In genomic region chr1:92747735-92748134, GRCh38 we compare ENCODE assay signal across 1 cellular context.
A peak's percentile ranks its signal among the peaks of the same experiment; 100 is the strongest.
TF ChIP-seq lines count a peak whose summit lies in the region.

No MANE protein-coding gene starts in this region.

TF ChIP-seq in K562, 482 proteins besides CTCF, POLR2A, EP300 and RAD21 (continues in another document):
- TF ChIP-seq PBX2 (CRISPR knock-in tag; IDR thresholded peaks at IDR 0.05; ENCODE audit: low read depth), result no peak
- no peak for TF ChIP-seq PBX2 (tag; conservative IDR thresholded peaks at IDR 0.05; ENCODE audit: low read depth)
- no peak for TF ChIP-seq TRIM28 (IDR thresholded peaks at IDR 0.05)
- peak; percentile 31; the same call in 1 of the 2 replicates for TF ChIP-seq RAD51 (IDR thresholded peaks at IDR 0.05; ENCODE audit: borderline replicate concordance, low read depth)
- no peak for TF ChIP-seq MBD2 (IDR thresholded peaks at IDR 0.05; ENCODE audit: borderline replicate concordance, low read depth)
- TF ChIP-seq TSHZ1 (CRISPR knock-in tag; IDR thresholded peaks at IDR 0.05), result no peak
- no peak for TF ChIP-seq JUN (IDR thresholded peaks at IDR 0.05; ENCODE audit: borderline replicate concordance, low read depth, low read length)
- no peak for TF ChIP-seq JUN (CRISPR knock-in tag; IDR thresholded peaks at IDR 0.05; ENCODE audit: borderline replicate concordance)
- no peak for TF ChIP-seq ZNF318 (IDR thresholded peaks at IDR 0.05; ENCODE audit: borderline replicate concordance in 1 of 2, low read depth in 1 of 2)
- no peak for TF ChIP-seq RBM15 (IDR thresholded peaks at IDR 0.05; ENCODE audit: insufficient read depth, low read length)
- TF ChIP-seq TFE3 (CRISPR knock-in tag; IDR thresholded peaks at IDR 0.05), result peak; percentile 82
- TF ChIP-seq CBX5 (IDR thresholded peaks at IDR 0.05; ENCODE audit: borderline replicate concordance, low read depth), result no peak
- no peak for TF ChIP-seq LCOR (CRISPR knock-in tag; IDR thresholded peaks at IDR 0.05)
- no peak for TF ChIP-seq ZBTB1 (CRISPR knock-in tag; IDR thresholded peaks at IDR 0.05; ENCODE audit: borderline replicate concordance, low read depth)
- TF ChIP-seq NFYB (IDR thresholded peaks at IDR 0.05; ENCODE audit: extremely low read depth, insufficient read length), result no peak
- TF ChIP-seq TCF7 (IDR thresholded peaks at IDR 0.05; ENCODE audit: borderline replicate concordance), result no peak
- no peak for TF ChIP-seq CBFA2T3 (IDR thresholded peaks at IDR 0.05)
- TF ChIP-seq ZNF124 (CRISPR knock-in tag; IDR thresholded peaks at IDR 0.05), result no peak
- TF ChIP-seq PPARD (CRISPR knock-in tag; IDR thresholded peaks at IDR 0.05), result no peak
- no peak for TF ChIP-seq ZNF263 (CRISPR knock-in tag; IDR thresholded peaks at IDR 0.05; ENCODE audit: borderline replicate concordance)
- no peak for TF ChIP-seq GABPB1 (CRISPR knock-in tag; IDR thresholded peaks at IDR 0.05)
- TF ChIP-seq ZBTB40 (IDR thresholded peaks at IDR 0.05), result no peak
- no peak for TF ChIP-seq ZBTB40 (CRISPR knock-in tag; IDR thresholded peaks at IDR 0.05)
- no peak for TF ChIP-seq FOXP4 (CRISPR knock-in tag; IDR thresholded peaks at IDR 0.05; ENCODE audit: borderline replicate concordance)
